ENCODE assay signal across 10 cellular contexts in genomic region chr4:78777556-78777900, GRCh38. TPM values are rescaled to one million over a fixed set of nuclear protein-coding genes. Genes with fewer than 3 reads are reported as not detected.
DNase-seq lines count a peak whose midpoint lies in the region; ATAC-seq, FAIRE-seq and TF ChIP-seq lines count a peak whose summit lies in the region.
"Had no signal": no experiment of that assay in that cellular context is flagged by ENCODE, and none has a peak within 500 bp of the region (broad histone marks: within the 10 kb centered on the region; RNA-seq: fewer than 3 reads in every experiment).

No MANE protein-coding gene starts in this region.

- H3K9ac ChIP-seq in SK-N-SH (peak overlapping the region; percentile 94; the same call in 1 of the 2 replicates), keratinocyte (ENCODE audit: control insufficient read depth, extremely low read depth, insufficient read depth, low read length) (peak overlapping the region; percentile 92), stomach smooth muscle (ENCODE audit: low read length in 2 of 2) (peak overlapping the region in 1 of 2 donors; percentile 73)

- H3K27ac ChIP-seq in SK-N-SH (ENCODE audit: low read depth in 2 of 2, low read length in 1 of 2), result peak overlapping the region in 1 of 2 experiments; percentile 41; a peak in 1 of 4 replicates
- peak overlapping the region; percentile 61 for H3K27ac ChIP-seq in keratinocyte (ENCODE audit: control insufficient read depth, insufficient read depth, low read length)
- H3K27ac ChIP-seq in stomach smooth muscle (ENCODE audit: low read length), result no peak overlapping the region

- no peaks in the 10 kb centered on the region for H3K27me3 Mint-ChIP-seq in activated T-helper 17 cell treated with anti-CD3 and anti-CD28 coated beads, Interleukin-2, amount 50 U/mL, for 72 hours

- H3K4me2 ChIP-seq in SK-N-SH (peak overlapping the region; percentile 77), keratinocyte (ENCODE audit: control insufficient read depth, extremely low read depth, insufficient read depth, low read depth, low read length) (peak overlapping the region; percentile 66)

- H3K79me2 ChIP-seq in SK-N-SH (ENCODE audit: insufficient read depth) (peaks cover 59% of the 10 kb centered on the region), keratinocyte (ENCODE audit: control insufficient read depth, insufficient read depth, low read length) (peaks cover 57% of the 10 kb centered on the region)

- no peak overlapping the region for H2AFZ ChIP-seq in SK-N-SH (ENCODE audit: low read depth)
- H2AFZ ChIP-seq in keratinocyte (ENCODE audit: control insufficient read depth, low read length), result no peak overlapping the region

- TF ChIP-seq CTCF in SK-N-SH (IDR thresholded peaks at IDR 0.05), result no peak
- no peak for TF ChIP-seq CTCF in keratinocyte (optimal IDR thresholded peaks at IDR 0.05 in 1 of 3, IDR thresholded peaks at IDR 0.05 in 1 of 3, conservative IDR thresholded peaks at IDR 0.05 in 1 of 3; ENCODE audit: extremely low read depth in 1 of 3, insufficient read depth in 2 of 3, low read length in 3 of 3)

- no peak for TF ChIP-seq RAD21 in SK-N-SH (IDR thresholded peaks at IDR 0.05; ENCODE audit: low read length)

- FAIRE-seq in keratinocyte (lab: Jason Lieb, UNC), result no peak
- FAIRE-seq: A204.1 had no signal

- H3K36me3 ChIP-seq in SK-N-SH (replicated peaks in 1 of 2; ENCODE audit: control insufficient read depth in 1 of 2, insufficient read depth in 2 of 2, low read length in 1 of 2) (no peaks in the 10 kb centered on the region), keratinocyte (ENCODE audit: control insufficient read depth in 2 of 2, extremely low read depth in 1 of 2, insufficient read depth in 2 of 2, low read length in 2 of 2) (no peaks in the 10 kb centered on the region), stomach smooth muscle (ENCODE audit: control insufficient read depth in 2 of 2, insufficient read depth in 2 of 2, low read length in 2 of 2) (no peaks in the 10 kb centered on the region)

- dilution Hi-C loops in keratinocyte (cut with MboI; ENCODE audit: extremely low pct_ligation_motif_present, low sequenced_read_pairs), result no loop called here

- CTCF ChIA-PET in SK-N-SH (lab: Yijun Ruan, JAX), result interaction anchor here (1.0 to 2.1 kb wide), 3 partner anchors 10 to 165 kb away, joined by 3 to 5 read pairs (median 5); no protein-coding TSS in a partner anchor

- H3K27me3 ChIP-seq in SK-N-SH (ENCODE audit: insufficient read depth), result no peaks in the 10 kb centered on the region
- H3K27me3 ChIP-seq in keratinocyte (ENCODE audit: control insufficient read depth, extremely low read depth, insufficient read depth, low read length), result no peaks in the 10 kb centered on the region
- no peaks in the 10 kb centered on the region for H3K27me3 ChIP-seq in stomach smooth muscle (ENCODE audit: control insufficient read depth in 1 of 2, insufficient read depth in 2 of 2, low read length in 2 of 2)

- no peaks in the 10 kb centered on the region for H3F3A ChIP-seq in SK-N-SH (replicated peaks; ENCODE audit: insufficient read depth)

- no peaks in the 10 kb centered on the region for H3K9me3 Mint-ChIP-seq in activated T-helper 17 cell treated with anti-CD3 and anti-CD28 coated beads, Interleukin-2, amount 50 U/mL, for 72 hours

- H3K4me3 Mint-ChIP-seq in activated T-helper 17 cell treated with anti-CD3 and anti-CD28 coated beads, Interleukin-2, amount 50 U/mL, for 72 hours, result peak overlapping the region; percentile 82

- no peaks in the 10 kb centered on the region for H3K9me2 ChIP-seq in SK-N-SH

- 78% methylated on average over 7 of the region's 7 CpGs for WGBS in SK-N-SH (ENCODE audit: low lambda C conversion rate)

- POLR2A ChIA-PET in SK-N-SH (lab: Yijun Ruan, JAX), result no interaction called here

- H3K36me3 Mint-ChIP-seq in activated T-helper 17 cell treated with anti-CD3 and anti-CD28 coated beads, Interleukin-2, amount 50 U/mL, for 72 hours (ENCODE audit: low read depth), result peaks cover 6% of the 10 kb centered on the region

- ATAC-seq in SK-N-SH treated with all-trans-retinoic acid at 6 μM for 48 hours (no peak), HG03457 (IDR thresholded peaks at IDR 0.05; ENCODE audit: unreplicated experiment) (no peak), GM18517 (IDR thresholded peaks at IDR 0.05; ENCODE audit: unreplicated experiment) (no peak)
- no peak for ATAC-seq in activated T-helper 17 cell treated with anti-CD3 and anti-CD28 coated beads, Interleukin-2, amount 50 U/mL, for 72 hours (replicated peaks)

- H4K20me1 ChIP-seq in SK-N-SH (ENCODE audit: insufficient read depth) (peaks cover 31% of the 10 kb centered on the region), keratinocyte (ENCODE audit: control insufficient read depth, extremely low read depth, insufficient read depth, low read length) (no peaks in the 10 kb centered on the region)

- peaks cover 4% of the 10 kb centered on the region for H3K9me1 ChIP-seq in keratinocyte (ENCODE audit: control insufficient read depth, extremely low read depth, insufficient read depth, low read length)

- no peak for TF ChIP-seq EP300 in SK-N-SH (IDR thresholded peaks at IDR 0.05; ENCODE audit: borderline replicate concordance in 1 of 2, low read depth in 1 of 2, low read length in 1 of 2)

- no peak for DNase-seq in SK-N-SH
- DNase-seq in keratinocyte (ENCODE audit: low read depth, low spot score), result no peak
- no peak for DNase-seq in putamen (ENCODE audit: low spot score)
- DNase-seq: GOT3 had no signal

- H3K9me3 ChIP-seq in SK-N-SH (no peaks in the 10 kb centered on the region), keratinocyte (ENCODE audit: control insufficient read depth, low read depth, low read length) (no peaks in the 10 kb centered on the region), stomach smooth muscle (ENCODE audit: control insufficient read depth in 2 of 2, low read length in 2 of 2) (no peaks in the 10 kb centered on the region)

- H3K4me3 ChIP-seq in SK-N-SH (ENCODE audit: low read depth in 2 of 2, low read length in 1 of 2) (peak overlapping the region; percentile 71 to 95; a peak in 3 of 4 replicates), keratinocyte (ENCODE audit: control insufficient read depth in 2 of 3, extremely low read depth in 1 of 3, insufficient read depth in 2 of 3, low read depth in 1 of 3, low read length in 3 of 3) (peak overlapping the region; percentile 60 to 91 (median 70)), stomach smooth muscle (ENCODE audit: low read length in 2 of 2) (peak overlapping the region; percentile 94 to 95)

- peak overlapping the region; percentile 76 for H3K27ac Mint-ChIP-seq in activated T-helper 17 cell treated with anti-CD3 and anti-CD28 coated beads, Interleukin-2, amount 50 U/mL, for 72 hours

- H3K4me1 ChIP-seq in SK-N-SH (ENCODE audit: control insufficient read depth in 1 of 2, insufficient read depth in 2 of 2, low read depth in 1 of 2, low read length in 1 of 2), result peaks cover 10% of the 10 kb centered on the region in 2 experiments; a peak in 2 of 4 replicates
- H3K4me1 ChIP-seq in keratinocyte (ENCODE audit: control insufficient read depth, extremely low read depth, insufficient read depth, low read length), result peaks cover 32% of the 10 kb centered on the region
- no peaks in the 10 kb centered on the region for H3K4me1 ChIP-seq in stomach smooth muscle (ENCODE audit: control insufficient read depth, insufficient read depth, low read length)

- no peaks in the 10 kb centered on the region for H3K4me1 Mint-ChIP-seq in activated T-helper 17 cell treated with anti-CD3 and anti-CD28 coated beads, Interleukin-2, amount 50 U/mL, for 72 hours

TF ChIP-seq in SK-N-SH, 30 proteins besides CTCF, POLR2A, EP300 and RAD21 (continues in another document):
- TF ChIP-seq EZH2phosphoT487 (IDR thresholded peaks at IDR 0.05; ENCODE audit: borderline replicate concordance, low read depth), result no peak
- no peak for TF ChIP-seq IRF3 (IDR thresholded peaks at IDR 0.05; ENCODE audit: low read depth, low read length)
- TF ChIP-seq RFX5 (IDR thresholded peaks at IDR 0.05; ENCODE audit: low read length), result no peak
- TF ChIP-seq TCF12 (IDR thresholded peaks at IDR 0.05), result no peak

TF ChIP-seq in SK-N-SH treated with all-trans-retinoic acid at 6 μM for 48 hours, 23 proteins besides CTCF, POLR2A, EP300 and RAD21 (continues in another document):
- TF ChIP-seq PPARA (CRISPR knock-in tag; IDR thresholded peaks at IDR 0.05; ENCODE audit: borderline replicate concordance) (no peak), ZC3H10 (CRISPR knock-in tag; IDR thresholded peaks at IDR 0.05) (no peak), OSR1 (CRISPR knock-in tag; IDR thresholded peaks at IDR 0.05) (no peak), ZNF565 (CRISPR knock-in tag; conservative IDR thresholded peaks at IDR 0.05; ENCODE audit: low read depth) (no peak), PATZ1 (CRISPR knock-in tag; IDR thresholded peaks at IDR 0.05; ENCODE audit: borderline replicate concordance) (no peak), ZFP3 (CRISPR knock-in tag; IDR thresholded peaks at IDR 0.05) (no peak), ESRRG (CRISPR knock-in tag; IDR thresholded peaks at IDR 0.05) (no peak), ARNTL (CRISPR knock-in tag; IDR thresholded peaks at IDR 0.05; ENCODE audit: borderline replicate concordance, low read depth) (no peak)

RNA-seq across cellular contexts. Expression of gene BMP2K, which starts 1.4 kb away (rescaled TPM):
- 7.2 and 10.0 TPM in 2 replicates for polyA plus RNA-seq in SK-N-SH (2012; rRNA removed)
- 8.6 and 8.9 TPM in 2 replicates for polyA plus RNA-seq in SK-N-SH (2012; cell fraction: cytosol; rRNA removed)
- 10.7 and 22.6 TPM in 2 replicates for polyA plus RNA-seq in SK-N-SH (2012; cell fraction: nucleus; rRNA removed)
- 10 to 100 TPM; 10.2 to 13.9 TPM for total RNA-seq in activated T-helper 17 cell treated with anti-CD3 and anti-CD28 coated beads, Interleukin-2, amount 50 U/mL, for 72 hours
- polyA plus RNA-seq in keratinocyte, result 27.0 to 35.4 TPM (median 27.4 TPM) in 3 replicates
- 14.7 TPM for polyA plus RNA-seq in keratinocyte (2011; ENCODE audit: low read depth)
- polyA plus RNA-seq in keratinocyte (2011; cell fraction: cytosol; rRNA removed), result 15.6 and 34.6 TPM in 2 replicates
- polyA plus RNA-seq in keratinocyte (2011; cell fraction: nucleus; rRNA removed), result 47.4 and 54.9 TPM in 2 replicates
- polyA plus RNA-seq in keratinocyte (2012; ENCODE audit: low replicate concordance), result 16.2 and 18.1 TPM in 2 replicates
- polyA minus RNA-seq in keratinocyte, result 11.7 to 79.7 TPM (median 41.1 TPM) in 3 replicates
- 25.5 TPM for polyA minus RNA-seq in keratinocyte (2011; cell fraction: cytosol; rRNA and poly(A)+ RNA removed)
- 53.0 and 90.6 TPM in 2 replicates for polyA minus RNA-seq in keratinocyte (2011; cell fraction: nucleus; rRNA and poly(A)+ RNA removed)
